ENCODE assay signal across 1 cellular context in the genomic region with DNA sequence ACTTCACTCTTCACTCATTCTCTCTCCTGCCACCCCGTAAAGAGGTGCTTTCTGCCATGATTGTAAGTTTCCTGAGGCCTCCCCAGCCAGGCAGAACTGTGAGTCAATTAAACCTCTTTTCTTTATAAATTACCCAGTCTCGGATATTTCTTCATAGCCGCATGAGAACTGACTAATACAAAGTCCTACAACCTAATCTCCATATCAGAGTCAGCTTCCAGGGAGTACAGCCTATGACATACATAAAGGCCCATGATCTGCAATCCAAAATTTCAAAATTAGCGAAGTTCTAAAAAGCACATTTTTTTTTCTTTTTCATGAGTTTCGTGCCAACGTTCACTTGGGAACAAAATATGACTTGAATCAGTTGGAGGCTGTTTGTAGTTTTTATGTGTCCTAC.
TF ChIP-seq lines count a peak whose summit lies in the region.

No MANE protein-coding gene starts in this region.

TF ChIP-seq in GM23338, 12 proteins besides CTCF, POLR2A, EP300 and RAD21 (continued from another document):
- TF ChIP-seq, protein P1, sequence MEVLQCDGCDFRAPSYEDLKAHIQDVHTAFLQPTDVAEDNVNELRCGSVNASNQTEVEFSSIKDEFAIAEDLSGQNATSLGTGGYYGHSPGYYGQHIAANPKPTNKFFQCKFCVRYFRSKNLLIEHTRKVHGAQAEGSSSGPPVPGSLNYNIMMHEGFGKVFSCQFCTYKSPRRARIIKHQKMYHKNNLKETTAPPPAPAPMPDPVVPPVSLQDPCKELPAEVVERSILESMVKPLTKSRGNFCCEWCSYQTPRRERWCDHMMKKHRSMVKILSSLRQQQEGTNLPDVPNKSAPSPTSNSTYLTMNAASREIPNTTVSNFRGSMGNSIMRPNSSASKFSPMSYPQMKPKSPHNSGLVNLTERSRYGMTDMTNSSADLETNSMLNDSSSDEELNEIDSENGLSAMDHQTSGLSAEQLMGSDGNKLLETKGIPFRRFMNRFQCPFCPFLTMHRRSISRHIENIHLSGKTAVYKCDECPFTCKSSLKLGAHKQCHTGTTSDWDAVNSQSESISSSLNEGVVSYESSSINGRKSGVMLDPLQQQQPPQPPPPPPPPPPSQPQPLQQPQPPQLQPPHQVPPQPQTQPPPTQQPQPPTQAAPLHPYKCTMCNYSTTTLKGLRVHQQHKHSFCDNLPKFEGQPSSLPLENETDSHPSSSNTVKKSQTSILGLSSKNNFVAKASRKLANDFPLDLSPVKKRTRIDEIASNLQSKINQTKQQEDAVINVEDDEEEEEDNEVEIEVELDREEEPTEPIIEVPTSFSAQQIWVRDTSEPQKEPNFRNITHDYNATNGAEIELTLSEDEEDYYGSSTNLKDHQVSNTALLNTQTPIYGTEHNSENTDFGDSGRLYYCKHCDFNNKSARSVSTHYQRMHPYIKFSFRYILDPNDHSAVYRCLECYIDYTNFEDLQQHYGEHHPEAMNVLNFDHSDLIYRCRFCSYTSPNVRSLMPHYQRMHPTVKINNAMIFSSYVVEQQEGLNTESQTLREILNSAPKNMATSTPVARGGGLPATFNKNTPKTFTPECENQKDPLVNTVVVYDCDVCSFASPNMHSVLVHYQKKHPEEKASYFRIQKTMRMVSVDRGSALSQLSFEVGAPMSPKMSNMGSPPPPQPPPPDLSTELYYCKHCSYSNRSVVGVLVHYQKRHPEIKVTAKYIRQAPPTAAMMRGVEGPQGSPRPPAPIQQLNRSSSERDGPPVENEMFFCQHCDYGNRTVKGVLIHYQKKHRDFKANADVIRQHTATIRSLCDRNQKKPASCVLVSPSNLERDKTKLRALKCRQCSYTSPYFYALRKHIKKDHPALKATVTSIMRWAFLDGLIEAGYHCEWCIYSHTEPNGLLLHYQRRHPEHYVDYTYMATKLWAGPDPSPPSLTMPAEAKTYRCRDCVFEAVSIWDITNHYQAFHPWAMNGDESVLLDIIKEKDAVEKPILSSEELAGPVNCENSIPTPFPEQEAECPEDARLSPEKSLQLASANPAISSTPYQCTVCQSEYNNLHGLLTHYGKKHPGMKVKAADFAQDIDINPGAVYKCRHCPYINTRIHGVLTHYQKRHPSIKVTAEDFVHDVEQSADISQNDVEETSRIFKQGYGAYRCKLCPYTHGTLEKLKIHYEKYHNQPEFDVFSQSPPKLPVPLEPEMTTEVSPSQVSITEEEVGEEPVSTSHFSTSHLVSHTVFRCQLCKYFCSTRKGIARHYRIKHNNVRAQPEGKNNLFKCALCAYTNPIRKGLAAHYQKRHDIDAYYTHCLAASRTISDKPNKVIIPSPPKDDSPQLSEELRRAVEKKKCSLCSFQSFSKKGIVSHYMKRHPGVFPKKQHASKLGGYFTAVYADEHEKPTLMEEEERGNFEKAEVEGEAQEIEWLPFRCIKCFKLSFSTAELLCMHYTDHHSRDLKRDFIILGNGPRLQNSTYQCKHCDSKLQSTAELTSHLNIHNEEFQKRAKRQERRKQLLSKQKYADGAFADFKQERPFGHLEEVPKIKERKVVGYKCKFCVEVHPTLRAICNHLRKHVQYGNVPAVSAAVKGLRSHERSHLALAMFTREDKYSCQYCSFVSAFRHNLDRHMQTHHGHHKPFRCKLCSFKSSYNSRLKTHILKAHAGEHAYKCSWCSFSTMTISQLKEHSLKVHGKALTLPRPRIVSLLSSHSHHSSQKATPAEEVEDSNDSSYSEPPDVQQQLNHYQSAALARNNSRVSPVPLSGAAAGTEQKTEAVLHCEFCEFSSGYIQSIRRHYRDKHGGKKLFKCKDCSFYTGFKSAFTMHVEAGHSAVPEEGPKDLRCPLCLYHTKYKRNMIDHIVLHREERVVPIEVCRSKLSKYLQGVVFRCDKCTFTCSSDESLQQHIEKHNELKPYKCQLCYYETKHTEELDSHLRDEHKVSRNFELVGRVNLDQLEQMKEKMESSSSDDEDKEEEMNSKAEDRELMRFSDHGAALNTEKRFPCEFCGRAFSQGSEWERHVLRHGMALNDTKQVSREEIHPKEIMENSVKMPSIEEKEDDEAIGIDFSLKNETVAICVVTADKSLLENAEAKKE (CRISPR knock-in tag; IDR thresholded peaks at IDR 0.05), result no peak
- TF ChIP-seq EZH2phosphoT487 (IDR thresholded peaks at IDR 0.05; ENCODE audit: unreplicated experiment) (no peak), CREB1 (CRISPR knock-in tag; IDR thresholded peaks at IDR 0.05; ENCODE audit: low read depth) (no peak), POLR2AphosphoS5 (IDR thresholded peaks at IDR 0.05; ENCODE audit: low read depth) (no peak), JUNB (IDR thresholded peaks at IDR 0.05; ENCODE audit: unreplicated experiment) (no peak), NANOG (IDR thresholded peaks at IDR 0.05; ENCODE audit: borderline replicate concordance) (no peak), ZNF114 (CRISPR knock-in tag; IDR thresholded peaks at IDR 0.05) (no peak)
